Comparison of ENCODE assay signal across 8 cellular contexts in the genomic region with DNA sequence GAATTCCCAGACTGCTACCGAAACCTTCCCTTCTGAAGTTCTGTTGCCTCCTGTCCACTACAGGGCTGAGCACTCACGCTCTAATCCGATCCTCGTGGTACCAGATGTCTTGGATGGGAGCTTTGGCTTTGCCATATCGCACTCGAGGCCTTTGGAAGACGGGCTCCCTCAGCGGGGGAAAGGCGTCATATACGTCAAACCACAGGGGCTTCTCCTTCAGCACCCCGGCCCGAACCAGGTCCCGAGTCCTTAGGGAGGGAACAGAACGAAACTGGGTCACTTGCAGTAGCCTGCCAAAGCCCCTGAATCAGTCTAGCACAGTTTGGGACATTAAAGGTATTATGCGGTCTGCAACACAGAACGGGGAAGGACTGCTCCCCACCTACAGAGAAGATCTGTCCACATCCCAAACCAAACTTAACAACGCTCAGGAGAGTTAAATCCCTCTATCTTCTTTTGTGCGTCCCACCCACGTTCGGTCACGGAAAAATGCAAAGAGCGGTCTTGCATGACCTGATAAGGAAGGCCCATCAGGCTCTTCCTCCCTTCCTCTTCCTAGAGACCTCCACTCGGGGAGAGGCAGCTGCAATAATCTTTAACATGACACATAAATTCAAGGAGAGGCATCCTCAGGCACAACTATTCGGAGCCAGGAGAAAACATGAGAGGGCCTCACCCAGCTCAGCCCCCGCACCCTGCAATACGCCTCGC. TPM values are rescaled to one million over a fixed set of nuclear protein-coding genes. Genes with fewer than 3 reads are reported as not detected.
DNase-seq lines count a peak whose midpoint lies in the region; ATAC-seq and TF ChIP-seq lines count a peak whose summit lies in the region.

No MANE protein-coding gene starts in this region.

- DNase-seq in activated naive CD4-positive, alpha-beta T cell treated with anti-CD3 and anti-CD28 coated beads for 36 hours, result no peak
- DNase-seq in activated naive CD4-positive, alpha-beta T cell treated with anti-CD3 and anti-CD28 coated beads, Interleukin-2, amount 50 U/mL, for 16 hours, result no peak
- DNase-seq in iPS DF 6.9 (ENCODE audit: low read depth, low spot score) (no peak), substantia nigra (lab: John Stamatoyannopoulos, UW) (no peak), NCI-H2227 (lab: John Stamatoyannopoulos, UW; ENCODE audit: unreplicated experiment) (no peak), HuH-7.5 (ENCODE audit: low spot score) (no peak)

- intact Hi-C loops in activated naive CD4-positive, alpha-beta T cell treated with anti-CD3 and anti-CD28 coated beads for 36 hours (cut with micrococcal nuclease), result no loop called here

- H3K27me3 ChIP-seq in iPS DF 6.9 (ENCODE audit: control insufficient read depth, insufficient read depth, low read length), result no peaks in the 10 kb centered on the region

- CTCF ChIA-PET in activated naive CD4-positive, alpha-beta T cell treated with anti-CD3 and anti-CD28 coated beads for 36 hours (lab: Charles Lee), result interaction anchor here (1.5 to 6.5 kb wide), 5 partner anchors 10 to 264 kb away, joined by 5 to 35 read pairs (median 6); no protein-coding TSS in a partner anchor

- WGBS in iPS DF 6.9 (ENCODE audit: insufficient coverage, insufficient read length), result no CpG with 5 or more reads among the region's 27 CpGs

- H3K36me3 ChIP-seq in iPS DF 6.9 (ENCODE audit: control insufficient read depth, insufficient read depth, low read length), result no peaks in the 10 kb centered on the region

- no peaks in the 10 kb centered on the region for H3K9me3 ChIP-seq in iPS DF 6.9 (ENCODE audit: control insufficient read depth, insufficient read depth, low read length)

- ATAC-seq in GM19452 (IDR thresholded peaks at IDR 0.05; ENCODE audit: unreplicated experiment), result no peak

- H3K4me3 ChIP-seq in WI38 (ENCODE audit: low read depth, low read length) (peak overlapping the region; percentile 81), iPS DF 6.9 (ENCODE audit: low read length) (peak overlapping the region; percentile 96)

- peaks cover 31% of the 10 kb centered on the region for H3K4me1 Mint-ChIP-seq in activated naive CD4-positive, alpha-beta T cell treated with anti-CD3 and anti-CD28 coated beads for 36 hours (ENCODE audit: low read depth)

- no peaks in the 10 kb centered on the region for H3K9me3 Mint-ChIP-seq in activated naive CD4-positive, alpha-beta T cell treated with anti-CD3 and anti-CD28 coated beads for 36 hours

- 0 out of 2 replicates have a peak, but pooled peaks cover 1% of the 10 kb centered on the region for H3K4me1 ChIP-seq in iPS DF 6.9 (ENCODE audit: control insufficient read depth, insufficient read depth, low read length)

- no peak overlapping the region for H3K27ac ChIP-seq in iPS DF 6.9 (ENCODE audit: low read length)
- peak overlapping the region; percentile 94 for H3K27ac ChIP-seq in substantia nigra (ENCODE audit: low read depth, low read length, poor library complexity, severe bottlenecking)

- peak overlapping the region; percentile 91 for H3K4me3 Mint-ChIP-seq in activated naive CD4-positive, alpha-beta T cell treated with anti-CD3 and anti-CD28 coated beads for 36 hours

- H3K27me3 Mint-ChIP-seq in activated naive CD4-positive, alpha-beta T cell treated with anti-CD3 and anti-CD28 coated beads for 36 hours (ENCODE audit: low read depth), result no peaks in the 10 kb centered on the region

- peaks cover 11% of the 10 kb centered on the region for H3K36me3 Mint-ChIP-seq in activated naive CD4-positive, alpha-beta T cell treated with anti-CD3 and anti-CD28 coated beads for 36 hours (ENCODE audit: low read depth)

- TF ChIP-seq CTCF in WI38 (IDR thresholded peaks at IDR 0.05; ENCODE audit: low read depth, low read length), result no peak

- peak overlapping the region; percentile 95 for H3K27ac Mint-ChIP-seq in activated naive CD4-positive, alpha-beta T cell treated with anti-CD3 and anti-CD28 coated beads for 36 hours

RNA-seq across cellular contexts. Expression of a gene that starts 0.5 kb away (rescaled TPM):
- 10 to 100 TPM; 57.5 to 59.1 TPM for total RNA-seq in activated naive CD4-positive, alpha-beta T cell treated with anti-CD3 and anti-CD28 coated beads for 36 hours
